In the genomic region with DNA sequence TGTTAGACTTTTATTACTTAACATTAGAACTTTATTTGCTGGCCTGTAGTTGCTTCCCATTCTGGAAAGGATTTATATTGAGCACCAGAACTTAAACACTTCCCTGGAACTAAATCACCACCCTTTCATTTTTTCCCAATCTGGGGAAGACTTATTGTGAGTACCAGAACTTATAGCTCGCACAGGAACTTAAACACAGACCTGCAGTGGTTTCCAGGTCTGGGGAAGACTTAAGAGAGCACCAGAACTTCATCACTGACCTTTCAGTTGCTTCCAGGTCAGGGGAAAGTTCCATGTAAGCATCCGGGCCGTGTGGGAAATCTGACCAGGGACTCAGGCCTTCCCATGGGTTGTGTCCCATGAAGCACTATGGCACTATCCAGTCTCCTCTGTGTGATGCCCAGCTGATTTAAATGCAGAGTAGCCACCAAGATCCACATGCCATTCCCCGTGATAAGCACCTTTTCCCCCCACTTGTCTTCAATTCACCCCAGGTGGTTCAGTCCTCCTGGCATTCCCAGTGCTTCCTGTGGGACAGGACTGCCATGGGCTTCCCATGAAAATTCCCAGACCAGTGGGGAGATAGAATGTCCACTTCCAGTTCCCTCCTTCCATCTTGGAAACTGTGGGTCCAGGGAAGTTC, we compare ENCODE assay signal across 1 cellular context.
TF ChIP-seq lines count a peak whose summit lies in the region.

No MANE protein-coding gene starts in this region.

TF ChIP-seq in SK-N-SH treated with all-trans-retinoic acid at 6 μM for 48 hours, 23 proteins besides CTCF, POLR2A, EP300 and RAD21 (continued from another document):
- TF ChIP-seq, protein P1, sequence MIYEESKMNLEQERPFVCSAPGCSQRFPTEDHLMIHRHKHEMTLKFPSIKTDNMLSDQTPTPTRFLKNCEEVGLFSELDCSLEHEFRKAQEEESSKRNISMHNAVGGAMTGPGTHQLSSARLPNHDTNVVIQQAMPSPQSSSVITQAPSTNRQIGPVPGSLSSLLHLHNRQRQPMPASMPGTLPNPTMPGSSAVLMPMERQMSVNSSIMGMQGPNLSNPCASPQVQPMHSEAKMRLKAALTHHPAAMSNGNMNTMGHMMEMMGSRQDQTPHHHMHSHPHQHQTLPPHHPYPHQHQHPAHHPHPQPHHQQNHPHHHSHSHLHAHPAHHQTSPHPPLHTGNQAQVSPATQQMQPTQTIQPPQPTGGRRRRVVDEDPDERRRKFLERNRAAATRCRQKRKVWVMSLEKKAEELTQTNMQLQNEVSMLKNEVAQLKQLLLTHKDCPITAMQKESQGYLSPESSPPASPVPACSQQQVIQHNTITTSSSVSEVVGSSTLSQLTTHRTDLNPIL (CRISPR knock-in tag; IDR thresholded peaks at IDR 0.05; ENCODE audit: low read depth): no peak
- no peak for TF ChIP-seq RARB (CRISPR knock-in tag; IDR thresholded peaks at IDR 0.05)
- TF ChIP-seq ZFP30 (CRISPR knock-in tag; IDR thresholded peaks at IDR 0.05): no peak
- no peak for TF ChIP-seq ZC3H10 (CRISPR knock-in tag; IDR thresholded peaks at IDR 0.05)
- no peak for TF ChIP-seq ZFP3 (CRISPR knock-in tag; IDR thresholded peaks at IDR 0.05)
- TF ChIP-seq ARNTL (CRISPR knock-in tag; IDR thresholded peaks at IDR 0.05; ENCODE audit: borderline replicate concordance, low read depth): no peak
- no peak for TF ChIP-seq ZNF70 (CRISPR knock-in tag; IDR thresholded peaks at IDR 0.05)
- no peak for TF ChIP-seq ESRRG (CRISPR knock-in tag; IDR thresholded peaks at IDR 0.05)
- TF ChIP-seq GLIS3 (CRISPR knock-in tag; IDR thresholded peaks at IDR 0.05): no peak
- TF ChIP-seq, protein P2, sequence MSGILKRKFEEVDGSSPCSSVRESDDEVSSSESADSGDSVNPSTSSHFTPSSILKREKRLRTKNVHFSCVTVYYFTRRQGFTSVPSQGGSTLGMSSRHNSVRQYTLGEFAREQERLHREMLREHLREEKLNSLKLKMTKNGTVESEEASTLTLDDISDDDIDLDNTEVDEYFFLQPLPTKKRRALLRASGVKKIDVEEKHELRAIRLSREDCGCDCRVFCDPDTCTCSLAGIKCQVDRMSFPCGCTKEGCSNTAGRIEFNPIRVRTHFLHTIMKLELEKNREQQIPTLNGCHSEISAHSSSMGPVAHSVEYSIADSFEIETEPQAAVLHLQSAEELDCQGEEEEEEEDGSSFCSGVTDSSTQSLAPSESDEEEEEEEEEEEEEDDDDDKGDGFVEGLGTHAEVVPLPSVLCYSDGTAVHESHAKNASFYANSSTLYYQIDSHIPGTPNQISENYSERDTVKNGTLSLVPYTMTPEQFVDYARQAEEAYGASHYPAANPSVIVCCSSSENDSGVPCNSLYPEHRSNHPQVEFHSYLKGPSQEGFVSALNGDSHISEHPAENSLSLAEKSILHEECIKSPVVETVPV (CRISPR knock-in tag; IDR thresholded peaks at IDR 0.05): no peak
- TF ChIP-seq TCF4 (CRISPR knock-in tag; IDR thresholded peaks at IDR 0.05; ENCODE audit: borderline replicate concordance): no peak
- no peak for TF ChIP-seq ZNF565 (CRISPR knock-in tag; conservative IDR thresholded peaks at IDR 0.05; ENCODE audit: low read depth)
- no peak for TF ChIP-seq BACH2 (CRISPR knock-in tag; IDR thresholded peaks at IDR 0.05; ENCODE audit: borderline replicate concordance)
- TF ChIP-seq, protein P3, sequence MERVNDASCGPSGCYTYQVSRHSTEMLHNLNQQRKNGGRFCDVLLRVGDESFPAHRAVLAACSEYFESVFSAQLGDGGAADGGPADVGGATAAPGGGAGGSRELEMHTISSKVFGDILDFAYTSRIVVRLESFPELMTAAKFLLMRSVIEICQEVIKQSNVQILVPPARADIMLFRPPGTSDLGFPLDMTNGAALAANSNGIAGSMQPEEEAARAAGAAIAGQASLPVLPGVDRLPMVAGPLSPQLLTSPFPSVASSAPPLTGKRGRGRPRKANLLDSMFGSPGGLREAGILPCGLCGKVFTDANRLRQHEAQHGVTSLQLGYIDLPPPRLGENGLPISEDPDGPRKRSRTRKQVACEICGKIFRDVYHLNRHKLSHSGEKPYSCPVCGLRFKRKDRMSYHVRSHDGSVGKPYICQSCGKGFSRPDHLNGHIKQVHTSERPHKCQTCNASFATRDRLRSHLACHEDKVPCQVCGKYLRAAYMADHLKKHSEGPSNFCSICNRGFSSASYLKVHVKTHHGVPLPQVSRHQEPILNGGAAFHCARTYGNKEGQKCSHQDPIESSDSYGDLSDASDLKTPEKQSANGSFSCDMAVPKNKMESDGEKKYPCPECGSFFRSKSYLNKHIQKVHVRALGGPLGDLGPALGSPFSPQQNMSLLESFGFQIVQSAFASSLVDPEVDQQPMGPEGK (CRISPR knock-in tag; IDR thresholded peaks at IDR 0.05; ENCODE audit: borderline replicate concordance): no peak
- TF ChIP-seq TOX (CRISPR knock-in tag; IDR thresholded peaks at IDR 0.05; ENCODE audit: borderline replicate concordance): no peak
